In genomic region chr11:112023104-112023503, GRCh38 we compare ENCODE assay signal across 16 cellular contexts.
A peak's percentile ranks its signal among the peaks of the same experiment; 100 is the strongest.
DNase-seq lines count a peak whose midpoint lies in the region; ATAC-seq, FAIRE-seq and TF ChIP-seq lines count a peak whose summit lies in the region.
"Had no signal": no experiment of that assay in that cellular context is flagged by ENCODE, and none has a peak within 500 bp of the region (broad histone marks: within the 10 kb centered on the region; RNA-seq: fewer than 3 reads in every experiment).

No MANE protein-coding gene starts in this region.

- peaks cover 44% of the 10 kb centered on the region for H3K4me1 ChIP-seq in adipocyte (ENCODE audit: control insufficient read depth, insufficient read depth, low read length)

- peak overlapping the region; percentile 45 for H3K27ac Mint-ChIP-seq in activated naive CD4-positive, alpha-beta T cell treated with anti-CD3 and anti-CD28 coated beads, Interleukin-2, amount 10 ng/mL, durations not matched to agents 7 days and 5 days
- H3K27ac Mint-ChIP-seq in stimulated activated naive B cell treated with anti-CD40 and anti-IgM and Interleukin-4, amounts not matched to agents 10 μg/mL and 1 μg/mL and 100 μg/mL, for 72 hours, result peak overlapping the region; percentile 65

- DNase-seq in activated naive CD4-positive, alpha-beta T cell treated with anti-CD3 and anti-CD28 coated beads, Interleukin-2, amount 10 ng/mL, durations not matched to agents 7 days and 5 days, result no peak
- DNase-seq in activated naive CD4-positive, alpha-beta T cell treated with Interleukin-2 at 50 U/mL for 16 hours, result no peak
- DNase-seq in adipocyte (ENCODE audit: low read depth), result no peak
- DNase-seq in stimulated activated naive B cell treated with anti-CD40 and anti-IgM and Interleukin-4, amounts not matched to agents 10 μg/mL and 1 μg/mL and 100 μg/mL, for 72 hours, result no peak
- DNase-seq in stimulated activated naive CD4-positive, alpha-beta T cell (lab: John Stamatoyannopoulos, UW), result no peak
- no peak for DNase-seq in SHP77 treated with DMSO at 0.1 percent for 48 hours (lab: John Stamatoyannopoulos, UW)
- no peak for DNase-seq in H54 (ENCODE audit: insufficient read length, low spot score)
- DNase-seq: aorta; effector memory CD4-positive, alpha-beta T cell; heart right ventricle; NCI-H2107; pancreas; stimulated activated CD4-positive, alpha-beta T cell treated with anti-CD3 and anti-CD28 coated beads, Interleukin-15, amount 100 ng/mL, for 24 hours; stimulated activated CD8-positive, alpha-beta memory T cell treated with anti-CD3 and anti-CD28 coated beads, Interleukin-4, amount 100 ng/mL, for 48 hours had no signal

- H3K27me3 ChIP-seq in adipocyte (replicated peaks; ENCODE audit: control insufficient read depth, insufficient read depth, low read length), result no peaks in the 10 kb centered on the region
- H3K27me3 ChIP-seq: BLaER1, heart right ventricle, pancreas had no signal

- peaks cover 25% of the 10 kb centered on the region for H3K4me1 Mint-ChIP-seq in activated naive CD4-positive, alpha-beta T cell treated with anti-CD3 and anti-CD28 coated beads, Interleukin-2, amount 10 ng/mL, durations not matched to agents 7 days and 5 days
- H3K4me1 Mint-ChIP-seq in stimulated activated naive B cell treated with anti-CD40 and anti-IgM and Interleukin-4, amounts not matched to agents 10 μg/mL and 1 μg/mL and 100 μg/mL, for 72 hours, result peaks cover 6 to 12% of the 10 kb centered on the region in 2 donors

- FAIRE-seq in H54 (lab: Jason Lieb, UNC), result no peak
- FAIRE-seq: pancreas had no signal

- TF ChIP-seq CTCF in LNCAP (IDR thresholded peaks at IDR 0.05), result peak; percentile 21; the same call in 1 of the 2 replicates

- H3K36me3 ChIP-seq in adipocyte (ENCODE audit: control insufficient read depth, insufficient read depth, low read length, severe bottlenecking), result peaks cover 28% of the 10 kb centered on the region

- H3K9ac ChIP-seq in adipocyte (ENCODE audit: low read length), result peak overlapping the region; percentile 0
- H3K9ac ChIP-seq: BLaER1 had no signal

- H3K9me3 Mint-ChIP-seq in activated naive CD4-positive, alpha-beta T cell treated with anti-CD3 and anti-CD28 coated beads, Interleukin-2, amount 10 ng/mL, durations not matched to agents 7 days and 5 days, result no peaks in the 10 kb centered on the region
- no peaks in the 10 kb centered on the region for H3K9me3 Mint-ChIP-seq in stimulated activated naive B cell treated with anti-CD40 and anti-IgM and Interleukin-4, amounts not matched to agents 10 μg/mL and 1 μg/mL and 100 μg/mL, for 72 hours

- no peak for TF ChIP-seq POLR2A in H54 (IDR thresholded peaks at IDR 0.05; ENCODE audit: low read depth, low read length)

- CTCF ChIA-PET in activated naive CD4-positive, alpha-beta T cell treated with anti-CD3 and anti-CD28 coated beads, Interleukin-2, amount 10 ng/mL, durations not matched to agents 7 days and 5 days (lab: Charles Lee), result interaction anchor here (0.7 kb wide), 1 partner anchor 37 kb away, joined by 3 read pairs; no protein-coding TSS in a partner anchor

- peaks cover 9% of the 10 kb centered on the region for H3K36me3 Mint-ChIP-seq in activated naive CD4-positive, alpha-beta T cell treated with anti-CD3 and anti-CD28 coated beads, Interleukin-2, amount 10 ng/mL, durations not matched to agents 7 days and 5 days
- H3K36me3 Mint-ChIP-seq in stimulated activated naive B cell treated with anti-CD40 and anti-IgM and Interleukin-4, amounts not matched to agents 10 μg/mL and 1 μg/mL and 100 μg/mL, for 72 hours, result peaks cover 2 to 10% of the 10 kb centered on the region in 2 donors

- H3K27me3 Mint-ChIP-seq in activated naive CD4-positive, alpha-beta T cell treated with anti-CD3 and anti-CD28 coated beads, Interleukin-2, amount 10 ng/mL, durations not matched to agents 7 days and 5 days, result peaks cover 5% of the 10 kb centered on the region
- no peaks in the 10 kb centered on the region for H3K27me3 Mint-ChIP-seq in stimulated activated naive B cell treated with anti-CD40 and anti-IgM and Interleukin-4, amounts not matched to agents 10 μg/mL and 1 μg/mL and 100 μg/mL, for 72 hours

- no peak overlapping the region for H3K4me3 Mint-ChIP-seq in activated naive CD4-positive, alpha-beta T cell treated with anti-CD3 and anti-CD28 coated beads, Interleukin-2, amount 10 ng/mL, durations not matched to agents 7 days and 5 days
- peak overlapping the region in 1 of 2 donors; percentile 36 for H3K4me3 Mint-ChIP-seq in stimulated activated naive B cell treated with anti-CD40 and anti-IgM and Interleukin-4, amounts not matched to agents 10 μg/mL and 1 μg/mL and 100 μg/mL, for 72 hours

- no peaks in the 10 kb centered on the region for H3K9me3 ChIP-seq in adipocyte (ENCODE audit: control insufficient read depth, low read length)
- H3K9me3 ChIP-seq: BLaER1, heart right ventricle, pancreas had no signal

- ATAC-seq in stimulated activated naive B cell treated with anti-CD40 and anti-IgM and Interleukin-4, amounts not matched to agents 10 μg/mL and 1 μg/mL and 100 μg/mL, for 72 hours (replicated peaks), result no peak
- ATAC-seq: heart right ventricle, pancreas had no signal

- no peak overlapping the region for H3K4me3 ChIP-seq in adipocyte (ENCODE audit: low read length)
- H3K4me3 ChIP-seq: BLaER1, pancreas had no signal
